Comparison of ENCODE assay signal across 21 cellular contexts in genomic region chr7:139749545-139749944, GRCh38. TPM values are rescaled to one million over a fixed set of nuclear protein-coding genes. Genes with fewer than 3 reads are reported as not detected.
DNase-seq lines count a peak whose midpoint lies in the region; ATAC-seq and TF ChIP-seq lines count a peak whose summit lies in the region.
"Had no signal": no experiment of that assay in that cellular context is flagged by ENCODE, and none has a peak within 500 bp of the region (broad histone marks: within the 10 kb centered on the region; RNA-seq: fewer than 3 reads in every experiment).

No MANE protein-coding gene starts in this region.

- no peaks in the 10 kb centered on the region for H3K9me2 ChIP-seq in PC-9 (ENCODE audit: insufficient read depth)

- POLR2A ChIA-PET in PC-9 (lab: Charles Lee; ENCODE audit: unreplicated experiment), result interaction anchor here (0.5 kb wide), 1 partner anchor 122 kb away, joined by 3 read pairs; no protein-coding TSS in a partner anchor

- H3K4me1 Mint-ChIP-seq in activated CD8-positive, alpha-beta memory T cell treated with anti-CD3 and anti-CD28 coated beads, Interleukin-2, amount 10 ng/mL, durations not matched to agents 7 days and 5 days, result peaks cover 7% of the 10 kb centered on the region
- peaks cover 57% of the 10 kb centered on the region for H3K4me1 Mint-ChIP-seq in type B pancreatic cell (ENCODE audit: unreplicated experiment)

- H3F3A ChIP-seq in PC-9 (ENCODE audit: insufficient read depth, low read depth), result no peaks in the 10 kb centered on the region

- CTCF ChIA-PET in activated CD8-positive, alpha-beta memory T cell treated with anti-CD3 and anti-CD28 coated beads, Interleukin-2, amount 10 ng/mL, durations not matched to agents 7 days and 5 days (lab: Charles Lee), result no interaction called here
- CTCF ChIA-PET in PC-9 (lab: Charles Lee), result no interaction called here

- H3K27ac ChIP-seq in left ventricle myocardium inferior (replicated peaks), result peak overlapping the region; percentile 91
- no peak overlapping the region for H3K27ac ChIP-seq in PC-9
- H3K27ac ChIP-seq: BLaER1 treated with 17β-estradiol and CSF1 and Interleukin-3, amounts not matched to agents 10 nM and 100 nM; prostate gland had no signal

- DNase-seq in activated CD8-positive, alpha-beta memory T cell treated with anti-CD3 and anti-CD28 coated beads, Interleukin-2, amount 10 ng/mL, durations not matched to agents 7 days and 5 days, result peak; percentile 35
- DNase-seq in activated CD8-positive, alpha-beta memory T cell treated with anti-CD3 and anti-CD28 coated beads, Interleukin-2, amount 50 U/mL, for 48 hours, result no peak
- DNase-seq in NCI-H774 (lab: John Stamatoyannopoulos, UW) (peak; percentile 83), left ventricle myocardium inferior (no peak), type B pancreatic cell (ENCODE audit: extremely low spot score, unreplicated experiment) (no peak), PC-9 (no peak), epidermal melanocyte (ENCODE audit: insufficient read length, low spot score) (no peak)
- DNase-seq: activated CD4-positive, alpha-beta T cell treated with anti-CD3 and anti-CD28 coated beads for 36 hours; activated gamma-delta T cell; amygdala; caudate nucleus; hippocampal formation; naive thymus-derived CD8-positive, alpha-beta T cell; NCI-H1436; NCI-H526; T1000 had no signal

- H3K9me3 Mint-ChIP-seq in activated CD8-positive, alpha-beta memory T cell treated with anti-CD3 and anti-CD28 coated beads, Interleukin-2, amount 10 ng/mL, durations not matched to agents 7 days and 5 days (ENCODE audit: low read depth), result no peaks in the 10 kb centered on the region
- H3K9me3 Mint-ChIP-seq in type B pancreatic cell, result no peaks in the 10 kb centered on the region
- H3K9me3 Mint-ChIP-seq: naive thymus-derived CD8-positive, alpha-beta T cell; stimulated activated memory B cell treated with anti-CD40 and anti-IgM and Interleukin-4, amounts not matched to agents 10 μg/mL and 1 μg/mL and 100 μg/mL, for 72 hours had no signal

- no peaks in the 10 kb centered on the region for H3K79me2 ChIP-seq in PC-9 (ENCODE audit: low read depth)

- 0 out of 2 replicates have a peak, but pooled peaks cover 8% of the 10 kb centered on the region for H4K20me1 ChIP-seq in PC-9 (ENCODE audit: insufficient read depth)

- no peaks in the 10 kb centered on the region for H3K27me3 Mint-ChIP-seq in activated CD8-positive, alpha-beta memory T cell treated with anti-CD3 and anti-CD28 coated beads, Interleukin-2, amount 10 ng/mL, durations not matched to agents 7 days and 5 days
- H3K27me3 Mint-ChIP-seq in type B pancreatic cell, result no peaks in the 10 kb centered on the region
- H3K27me3 Mint-ChIP-seq: activated CD4-positive, alpha-beta T cell treated with anti-CD3 and anti-CD28 coated beads for 36 hours; naive thymus-derived CD8-positive, alpha-beta T cell; stimulated activated memory B cell treated with anti-CD40 and anti-IgM and Interleukin-4, amounts not matched to agents 10 μg/mL and 1 μg/mL and 100 μg/mL, for 72 hours had no signal

- H3K27me3 ChIP-seq in left ventricle myocardium inferior (ENCODE audit: low read depth) (no peaks in the 10 kb centered on the region), PC-9 (ENCODE audit: insufficient read depth, low read depth) (no peaks in the 10 kb centered on the region)
- H3K27me3 ChIP-seq: BLaER1 treated with 17β-estradiol and CSF1 and Interleukin-3, amounts not matched to agents 10 nM and 100 nM had no signal

- TF ChIP-seq CTCF in left ventricle myocardium inferior (IDR thresholded peaks at IDR 0.05; ENCODE audit: borderline replicate concordance) (no peak), type B pancreatic cell (conservative IDR thresholded peaks at IDR 0.05) (no peak), PC-9 (conservative IDR thresholded peaks at IDR 0.05) (no peak)

- ATAC-seq in activated CD8-positive, alpha-beta memory T cell treated with anti-CD3 and anti-CD28 coated beads, Interleukin-2, amount 10 ng/mL, durations not matched to agents 7 days and 5 days, result no peak
- ATAC-seq in HG02938 (IDR thresholded peaks at IDR 0.05; ENCODE audit: unreplicated experiment), result no peak
- ATAC-seq: activated CD4-positive, alpha-beta T cell treated with anti-CD3 and anti-CD28 coated beads for 36 hours; naive thymus-derived CD8-positive, alpha-beta T cell; SK-N-SH treated with all-trans-retinoic acid at 6 μM for 48 hours; stimulated activated memory B cell treated with anti-CD40 and anti-IgM and Interleukin-4, amounts not matched to agents 10 μg/mL and 1 μg/mL and 100 μg/mL, for 72 hours had no signal

- intact Hi-C loops in left ventricle myocardium inferior (cut with micrococcal nuclease) (no loop called here), PC-9 (cut with micrococcal nuclease; ENCODE audit: unreplicated experiment) (no loop called here)

- H2AFZ ChIP-seq in PC-9, result no peak overlapping the region

- no peak overlapping the region for H3K27ac Mint-ChIP-seq in activated CD8-positive, alpha-beta memory T cell treated with anti-CD3 and anti-CD28 coated beads, Interleukin-2, amount 10 ng/mL, durations not matched to agents 7 days and 5 days
- no peak overlapping the region for H3K27ac Mint-ChIP-seq in type B pancreatic cell
- H3K27ac Mint-ChIP-seq: activated CD4-positive, alpha-beta T cell treated with anti-CD3 and anti-CD28 coated beads for 36 hours had no signal

- H3K9me3 ChIP-seq in left ventricle myocardium inferior (replicated peaks) (no peaks in the 10 kb centered on the region), PC-9 (ENCODE audit: insufficient read depth, low read depth) (no peaks in the 10 kb centered on the region)
- H3K9me3 ChIP-seq: BLaER1 treated with 17β-estradiol and CSF1 and Interleukin-3, amounts not matched to agents 10 nM and 100 nM; prostate gland had no signal

- no peak overlapping the region for H3K4me2 ChIP-seq in PC-9

- no peak overlapping the region for H3K4me3 Mint-ChIP-seq in activated CD8-positive, alpha-beta memory T cell treated with anti-CD3 and anti-CD28 coated beads, Interleukin-2, amount 10 ng/mL, durations not matched to agents 7 days and 5 days
- H3K4me3 Mint-ChIP-seq in type B pancreatic cell, result peak overlapping the region; percentile 20
- H3K4me3 Mint-ChIP-seq: activated CD4-positive, alpha-beta T cell treated with anti-CD3 and anti-CD28 coated beads for 36 hours; stimulated activated memory B cell treated with anti-CD40 and anti-IgM and Interleukin-4, amounts not matched to agents 10 μg/mL and 1 μg/mL and 100 μg/mL, for 72 hours had no signal

- peaks cover under 1% of the 10 kb centered on the region for H3K36me3 ChIP-seq in left ventricle myocardium inferior
- no peaks in the 10 kb centered on the region for H3K36me3 ChIP-seq in PC-9 (ENCODE audit: low read depth)
- H3K36me3 ChIP-seq: prostate gland had no signal

- BruUV-seq in PC-9 (replicated peaks; lab: Mats Ljungman, UMichigan), result no TSS peak

- no peak overlapping the region for H3K4me3 ChIP-seq in left ventricle myocardium inferior
- H3K4me3 ChIP-seq in PC-9, result no peak overlapping the region
- H3K4me3 ChIP-seq: BLaER1 treated with 17β-estradiol and CSF1 and Interleukin-3, amounts not matched to agents 10 nM and 100 nM; prostate gland had no signal

- peaks cover 1% of the 10 kb centered on the region for H3K36me3 Mint-ChIP-seq in activated CD8-positive, alpha-beta memory T cell treated with anti-CD3 and anti-CD28 coated beads, Interleukin-2, amount 10 ng/mL, durations not matched to agents 7 days and 5 days
- H3K36me3 Mint-ChIP-seq in type B pancreatic cell, result peaks cover 14% of the 10 kb centered on the region

- H3K4me1 ChIP-seq in left ventricle myocardium inferior (peaks cover 97% of the 10 kb centered on the region), PC-9 (replicated peaks; ENCODE audit: insufficient read depth) (no peaks in the 10 kb centered on the region)

RNA-seq across cellular contexts. Expression of gene HIPK2, which starts 28.3 kb away (rescaled TPM):
- 10 to 100 TPM; 20.2 to 21.4 TPM for total RNA-seq in activated CD8-positive, alpha-beta memory T cell treated with anti-CD3 and anti-CD28 coated beads, Interleukin-2, amount 10 ng/mL, durations not matched to agents 7 days and 5 days
- 127 TPM for total RNA-seq in left ventricle myocardium inferior
- total RNA-seq in type B pancreatic cell (ENCODE audit: low replicate concordance), result 84.7 and 89.1 TPM in 2 replicates
- total RNA-seq in PC-9 (2021), result 23.9 and 35.2 TPM in 2 replicates

Comparison
In these comparisons a context has a peak if more than half of its experiments do, and no peak if none do; other contexts are left out.
1. DNase-seq: peak in activated CD8-positive, alpha-beta memory T cell treated with anti-CD3 and anti-CD28 coated beads, Interleukin-2, amount 10 ng/mL, durations not matched to agents 7 days and 5 days (single experiment) and NCI-H774 (single experiment); none in activated CD8-positive, alpha-beta memory T cell treated with anti-CD3 and anti-CD28 coated beads, Interleukin-2, amount 50 U/mL, for 48 hours (single experiment), left ventricle myocardium inferior (single experiment), type B pancreatic cell (single experiment), PC-9 (0 of 2) and epidermal melanocyte (single experiment).